11 cellular contexts compared by ENCODE assay signal in the genomic region with DNA sequence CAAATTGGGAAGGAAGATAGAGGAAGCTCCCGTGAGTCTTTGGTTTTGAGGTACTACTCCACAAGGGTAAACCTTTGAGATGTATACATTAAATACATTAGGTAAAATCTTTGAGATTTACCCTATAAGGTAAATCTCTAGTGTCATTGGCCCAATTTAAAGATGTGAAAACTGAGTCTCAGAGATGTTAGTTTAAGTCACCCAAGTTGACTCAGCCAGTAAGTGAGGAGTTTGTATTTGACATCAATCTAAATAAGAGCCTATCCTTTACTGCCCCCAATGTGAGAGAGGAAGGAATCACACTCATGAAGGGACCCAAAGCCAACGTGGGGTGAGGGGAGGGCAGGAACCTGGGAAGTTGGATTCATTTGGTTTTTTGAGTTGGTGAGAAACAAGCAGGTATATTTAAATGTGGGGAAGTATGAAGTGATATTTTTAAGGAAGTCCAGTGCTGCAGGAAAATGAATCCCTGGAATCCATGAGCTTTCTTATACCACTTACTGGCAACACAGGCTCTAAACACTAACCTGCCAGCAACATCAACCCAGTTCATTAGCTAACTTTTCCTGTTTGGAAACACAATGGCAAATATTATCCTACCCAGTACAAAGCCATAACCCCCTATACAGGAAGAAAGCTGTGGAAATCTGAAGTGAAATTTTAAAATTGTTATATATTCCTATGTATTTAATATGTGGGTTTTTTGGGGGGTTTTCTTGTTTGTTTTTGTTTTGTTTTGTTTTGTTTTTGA. TPM values are rescaled to one million over a fixed set of nuclear protein-coding genes. Genes with fewer than 3 reads are reported as not detected.
DNase-seq lines count a peak whose midpoint lies in the region; ATAC-seq, FAIRE-seq and TF ChIP-seq lines count a peak whose summit lies in the region.
"Had no signal": no experiment of that assay in that cellular context is flagged by ENCODE, and none has a peak within 500 bp of the region (broad histone marks: within the 10 kb centered on the region; RNA-seq: fewer than 3 reads in every experiment).

No MANE protein-coding gene starts in this region.

- H3K27ac ChIP-seq in A549: peak overlapping the region in 1 of 2 experiments; percentile 56; a peak in 3 of 6 replicates
- peak overlapping the region; percentile 35 for H3K27ac ChIP-seq in epithelial cell of prostate
- no peak overlapping the region for H3K27ac ChIP-seq in dorsolateral prefrontal cortex
- H3K27ac ChIP-seq: colonic mucosa had no signal

- H3K9me3 Mint-ChIP-seq in stimulated activated naive B cell treated with anti-CD40 and anti-IgM and Interleukin-4, amounts not matched to agents 10 μg/mL and 1 μg/mL and 100 μg/mL, for 72 hours: no peaks in the 10 kb centered on the region
- H3K9me3 Mint-ChIP-seq: mesothelial cell of epicardium had no signal

- DNase-seq in A549 (ENCODE audit: low read depth in 1 of 2, low spot score in 1 of 2) (peak in 1 of 2 experiments; percentile 73), EH (ENCODE audit: low read depth) (peak; percentile 26), NOMO-1 treated with DMSO at 0.1 percent for 48 hours (lab: John Stamatoyannopoulos, UW; ENCODE audit: unreplicated experiment) (peak; percentile 18), epithelial cell of prostate (ENCODE audit: low read depth, low spot score) (no peak), islet precursor cell (no peak), dorsolateral prefrontal cortex (no peak), nucleus accumbens (lab: John Stamatoyannopoulos, UW) (no peak)
- DNase-seq in stimulated activated naive B cell treated with anti-CD40 and anti-IgM and Interleukin-4, amounts not matched to agents 10 μg/mL and 1 μg/mL and 100 μg/mL, for 72 hours: no peak
- DNase-seq: colonic mucosa, NCI-H2107 had no signal

- peaks cover 0 to 1% of the 10 kb centered on the region in 2 donors for H3K27me3 Mint-ChIP-seq in stimulated activated naive B cell treated with anti-CD40 and anti-IgM and Interleukin-4, amounts not matched to agents 10 μg/mL and 1 μg/mL and 100 μg/mL, for 72 hours

- TF ChIP-seq CTCF in A549 (IDR thresholded peaks at IDR 0.05): no peak; the same call in 2 of the 3 replicates
- TF ChIP-seq CTCF in dorsolateral prefrontal cortex (IDR thresholded peaks at IDR 0.05 in 54 of 56, conservative IDR thresholded peaks at IDR 0.05 in 2 of 56; ENCODE audit: low read depth in 1 of 56, partially characterized antibody in 56 of 56): no peak

- peak; percentile 37 to 51; a peak in 3 of 5 replicates for TF ChIP-seq RAD21 in A549 (conservative IDR thresholded peaks at IDR 0.05 in 1 of 2, IDR thresholded peaks at IDR 0.05 in 1 of 2)

- no peak overlapping the region for H3K4me3 Mint-ChIP-seq in stimulated activated naive B cell treated with anti-CD40 and anti-IgM and Interleukin-4, amounts not matched to agents 10 μg/mL and 1 μg/mL and 100 μg/mL, for 72 hours
- H3K4me3 Mint-ChIP-seq: mesothelial cell of epicardium had no signal

- no peaks in the 10 kb centered on the region for H3K4me1 Mint-ChIP-seq in stimulated activated naive B cell treated with anti-CD40 and anti-IgM and Interleukin-4, amounts not matched to agents 10 μg/mL and 1 μg/mL and 100 μg/mL, for 72 hours

- H3K4me2 ChIP-seq in A549: no peak overlapping the region

- no peak overlapping the region for H3K4me3 ChIP-seq in A549
- no peak overlapping the region for H3K4me3 ChIP-seq in dorsolateral prefrontal cortex
- H3K4me3 ChIP-seq: colonic mucosa had no signal

- ATAC-seq in A549: peak in 1 of 2 experiments; percentile 80; a peak in 3 of 6 replicates
- no peak for ATAC-seq in stimulated activated naive B cell treated with anti-CD40 and anti-IgM and Interleukin-4, amounts not matched to agents 10 μg/mL and 1 μg/mL and 100 μg/mL, for 72 hours (replicated peaks)

- H3K27ac Mint-ChIP-seq in stimulated activated naive B cell treated with anti-CD40 and anti-IgM and Interleukin-4, amounts not matched to agents 10 μg/mL and 1 μg/mL and 100 μg/mL, for 72 hours: no peak overlapping the region
- H3K27ac Mint-ChIP-seq: mesothelial cell of epicardium had no signal

- no peak for TF ChIP-seq EP300 in A549 (IDR thresholded peaks at IDR 0.05)

- H3K27me3 ChIP-seq in dorsolateral prefrontal cortex: peaks cover 0 to 3% (median 0%) of the 10 kb centered on the region in 45 donors
- H3K27me3 ChIP-seq: colonic mucosa had no signal

- peaks cover 33% of the 10 kb centered on the region for H3K4me1 ChIP-seq in A549
- H3K4me1 ChIP-seq: colonic mucosa had no signal

- POLR2A ChIA-PET in A549 (lab: Yijun Ruan, JAX): no interaction called here

- WGBS in A549 (ENCODE audit: missing lambda C conversion rate): 59% methylated on average over 2 of the region's 2 CpGs

- H3K36me3 Mint-ChIP-seq in stimulated activated naive B cell treated with anti-CD40 and anti-IgM and Interleukin-4, amounts not matched to agents 10 μg/mL and 1 μg/mL and 100 μg/mL, for 72 hours: no peaks in the 10 kb centered on the region
- H3K36me3 Mint-ChIP-seq: mesothelial cell of epicardium had no signal

- H3K9me3 ChIP-seq in A549: no peaks in the 10 kb centered on the region
- H3K9me3 ChIP-seq: colonic mucosa had no signal

- FAIRE-seq in A549 (lab: Jason Lieb, UNC): no peak

- intact Hi-C loops in dorsolateral prefrontal cortex (cut with DNase I): no loop called here

- no peak for TF ChIP-seq POLR2A in A549 (IDR thresholded peaks at IDR 0.05; ENCODE audit: low read length)

- CTCF ChIA-PET in A549 (lab: Yijun Ruan, JAX): interaction anchor here (0.7 to 3.2 kb wide), 4 partner anchors 9 to 929 kb away, joined by 3 to 16 read pairs (median 6); no protein-coding TSS in a partner anchor

TF ChIP-seq in A549, 52 proteins besides CTCF, POLR2A, EP300 and RAD21:
- TF ChIP-seq HOXB5 (CRISPR knock-in tag; IDR thresholded peaks at IDR 0.05): peak; percentile 30; the same call in 1 of the 2 replicates
- peak; percentile 16; the same call in 1 of the 3 replicates for TF ChIP-seq SMC3 (IDR thresholded peaks at IDR 0.05)
- TF ChIP-seq RARB (CRISPR knock-in tag; IDR thresholded peaks at IDR 0.05): no peak
- TF ChIP-seq JUN (IDR thresholded peaks at IDR 0.05): no peak
- TF ChIP-seq KDM1A (IDR thresholded peaks at IDR 0.05; ENCODE audit: low read depth): peak; percentile 65; the same call in 1 of the 2 replicates
- TF ChIP-seq, protein P1, sequence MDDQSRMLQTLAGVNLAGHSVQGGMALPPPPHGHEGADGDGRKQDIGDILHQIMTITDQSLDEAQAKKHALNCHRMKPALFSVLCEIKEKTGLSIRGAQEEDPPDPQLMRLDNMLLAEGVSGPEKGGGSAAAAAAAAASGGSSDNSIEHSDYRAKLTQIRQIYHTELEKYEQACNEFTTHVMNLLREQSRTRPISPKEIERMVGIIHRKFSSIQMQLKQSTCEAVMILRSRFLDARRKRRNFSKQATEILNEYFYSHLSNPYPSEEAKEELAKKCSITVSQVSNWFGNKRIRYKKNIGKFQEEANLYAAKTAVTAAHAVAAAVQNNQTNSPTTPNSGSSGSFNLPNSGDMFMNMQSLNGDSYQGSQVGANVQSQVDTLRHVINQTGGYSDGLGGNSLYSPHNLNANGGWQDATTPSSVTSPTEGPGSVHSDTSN (IDR thresholded peaks at IDR 0.05): no peak
- no peak for TF ChIP-seq CBX8 (IDR thresholded peaks at IDR 0.05)

RNA-seq across cellular contexts. Expression of a gene that starts 55.3 kb away (rescaled TPM):
- polyA plus RNA-seq in A549 (2011; rRNA removed) (88.8 and 99.3 TPM in 2 replicates), A549 (2017; fragmentation: RNase III; extraction: RNeasy Plus Mini Kit Qiagen cat#74134 plus additional on column Dnase treatment) (113 to 134 TPM (median 123 TPM) in 3 replicates)
- polyA plus RNA-seq in A549 (2012; cell fraction: cytosol; rRNA removed): 46.5 and 60.1 TPM in 2 replicates
- polyA plus RNA-seq in A549 (2012; cell fraction: nucleus; rRNA removed): 58.7 and 75.0 TPM in 2 replicates
- polyA minus RNA-seq in A549 (2011; rRNA and poly(A)+ RNA removed): 94.3 and 135 TPM in 2 replicates
- 100 to 1,000 TPM in 7 of 120 experiments, 10 to 100 TPM in 113; 26.7 to 132 (median 52.4) TPM for total RNA-seq in dorsolateral prefrontal cortex

Comparison
In these comparisons a context has a peak if more than half of its experiments do, and no peak if none do; other contexts are left out.
1. DNase-seq: peak in EH (single experiment) and NOMO-1 treated with DMSO at 0.1 percent for 48 hours (single experiment); none in epithelial cell of prostate (single experiment), islet precursor cell (single experiment), dorsolateral prefrontal cortex (0 of 10), nucleus accumbens (0 of 56) and stimulated activated naive B cell treated with anti-CD40 and anti-IgM and Interleukin-4, amounts not matched to agents 10 μg/mL and 1 μg/mL and 100 μg/mL, for 72 hours (single experiment).